In genomic region chr1:226983247-226983997, GRCh38 we compare ENCODE assay signal across 26 cellular contexts. TPM values are rescaled to one million over a fixed set of nuclear protein-coding genes. Genes with fewer than 3 reads are reported as not detected.
DNase-seq lines count a peak whose midpoint lies in the region; ATAC-seq and TF ChIP-seq lines count a peak whose summit lies in the region.
"Had no signal": no experiment of that assay in that cellular context is flagged by ENCODE, and none has a peak within 500 bp of the region (broad histone marks: within the 10 kb centered on the region; RNA-seq: fewer than 3 reads in every experiment).

No MANE protein-coding gene starts in this region.

- WGBS in esophagus muscularis mucosa, result 94% methylated on average over 13 of the region's 18 CpGs

- no peak overlapping the region for H3K4me2 ChIP-seq in BLaER1
- H3K4me2 ChIP-seq: KMS-11 had no signal

- POLR2A ChIA-PET in Caco-2 (lab: Charles Lee), result no interaction called here
- POLR2A ChIA-PET in activated CD4-positive, alpha-beta memory T cell treated with anti-CD3 and anti-CD28 coated beads for 36 hours (lab: Charles Lee), result no interaction called here

- no peak for TF ChIP-seq CTCF in Caco-2 (IDR thresholded peaks at IDR 0.05; ENCODE audit: insufficient read depth in 1 of 2, low read depth in 1 of 2, low read length in 1 of 2, severe bottlenecking in 1 of 2, unreplicated experiment in 1 of 2)
- TF ChIP-seq CTCF in esophagus muscularis mucosa (IDR thresholded peaks at IDR 0.05), result no peak
- no peak for TF ChIP-seq CTCF in gastrocnemius medialis (IDR thresholded peaks at IDR 0.05 in 4 of 5, conservative IDR thresholded peaks at IDR 0.05 in 1 of 5)
- TF ChIP-seq CTCF in GM13977 (IDR thresholded peaks at IDR 0.05; ENCODE audit: extremely low read depth, insufficient read depth, missing control alignments), result no peak

- H3K4me1 ChIP-seq in BLaER1, result peaks cover 6% of the 10 kb centered on the region
- H3K4me1 ChIP-seq in Caco-2, result no peaks in the 10 kb centered on the region
- peaks cover 25 to 68% (median 44%) of the 10 kb centered on the region in 4 donors for H3K4me1 ChIP-seq in esophagus muscularis mucosa
- peaks cover 81 to 87% of the 10 kb centered on the region in 2 donors for H3K4me1 ChIP-seq in gastrocnemius medialis
- H3K4me1 ChIP-seq: ascending aorta, foreskin keratinocyte, uterus had no signal

- peaks cover 18% of the 10 kb centered on the region; the same call in 1 of the 2 replicates for H4K20me1 ChIP-seq in BLaER1

- DNase-seq in Caco-2, result no peak
- no peak for DNase-seq in esophagus muscularis mucosa (ENCODE audit: extremely low spot score)
- DNase-seq in gastrocnemius medialis, result peak; percentile 15 to 41
- no peak for DNase-seq in GM13977 (ENCODE audit: low spot score)
- no peak for DNase-seq in activated CD4-positive, alpha-beta memory T cell treated with anti-CD3 and anti-CD28 coated beads for 36 hours
- no peak for DNase-seq in activated T-helper 2 cell treated with anti-CD3 and anti-CD28 coated beads, Interferon-gamma antibody, Interleukin-2, Interleukin-4, amounts not matched to agents 10 μg/mL and 5 μg/mL and 100 μg/mL, durations not matched to agents 14 hours and 24 hours and 36 hours (ENCODE audit: low spot score)
- DNase-seq: activated CD4-positive, alpha-beta T cell treated with anti-CD3 and anti-CD28 coated beads, Interleukin-2, amount 50 U/mL, for 48 hours; activated T-cell treated with anti-CD3 and anti-CD28 coated beads, Interleukin-2, amount 50 U/mL, for 48 hours; CD4-positive, alpha-beta T cell; DMS153; effector CD8-positive, alpha-beta T cell; erythroblast; foreskin keratinocyte; NCI-H526; occipital lobe; retina; stimulated activated CD4-positive, alpha-beta T cell treated with anti-CD3 and anti-CD28 coated beads, Interleukin-12 subunit alpha, Interleukin-12 subunit beta, amount 100 ng/mL, for 4 hours; stimulated activated CD4-positive, alpha-beta T cell treated with anti-CD3 and anti-CD28 coated beads, Interleukin-4, amount 100 ng/mL, for 4 hours; T-helper 2 cell; uterus had no signal

- H3K27me3 Mint-ChIP-seq in Caco-2 (ENCODE audit: insufficient read depth, unreplicated experiment), result no peaks in the 10 kb centered on the region
- H3K27me3 Mint-ChIP-seq in activated CD4-positive, alpha-beta memory T cell treated with anti-CD3 and anti-CD28 coated beads for 36 hours, result no peaks in the 10 kb centered on the region
- no peaks in the 10 kb centered on the region for H3K27me3 Mint-ChIP-seq in activated T-helper 2 cell treated with anti-CD3 and anti-CD28 coated beads, Interferon-gamma antibody, Interleukin-2, Interleukin-4, amounts not matched to agents 10 μg/mL and 5 μg/mL and 100 μg/mL, durations not matched to agents 14 hours and 24 hours and 36 hours (ENCODE audit: low read depth)
- H3K27me3 Mint-ChIP-seq: CD4-positive, alpha-beta T cell; central memory CD8-positive, alpha-beta T cell had no signal

- CTCF ChIA-PET in Caco-2 (lab: Charles Lee), result no interaction called here
- CTCF ChIA-PET in activated CD4-positive, alpha-beta memory T cell treated with anti-CD3 and anti-CD28 coated beads for 36 hours (lab: Charles Lee), result no interaction called here

- no peak for TF ChIP-seq EP300 in esophagus muscularis mucosa (IDR thresholded peaks at IDR 0.05)

- H3K27ac Mint-ChIP-seq in Caco-2 (ENCODE audit: unreplicated experiment), result peak overlapping the region; percentile 45
- H3K27ac Mint-ChIP-seq in activated CD4-positive, alpha-beta memory T cell treated with anti-CD3 and anti-CD28 coated beads for 36 hours, result no peak overlapping the region
- no peak overlapping the region for H3K27ac Mint-ChIP-seq in activated T-helper 2 cell treated with anti-CD3 and anti-CD28 coated beads, Interferon-gamma antibody, Interleukin-2, Interleukin-4, amounts not matched to agents 10 μg/mL and 5 μg/mL and 100 μg/mL, durations not matched to agents 14 hours and 24 hours and 36 hours
- H3K27ac Mint-ChIP-seq: CD4-positive, alpha-beta T cell had no signal

- H3K27ac ChIP-seq in BLaER1 (peak overlapping the region; percentile 13; the same call in 1 of the 2 replicates), esophagus muscularis mucosa (replicated peaks in 1 of 4) (peak overlapping the region in 3 of 4 donors; percentile 20 to 81 (median 52)), gastrocnemius medialis (peak overlapping the region; percentile 89 to 99 (median 99))
- H3K27ac ChIP-seq: ascending aorta, foreskin keratinocyte, KMS-11, VCaP had no signal

- in situ Hi-C loops in gastrocnemius medialis (cut with MboI; ENCODE audit: low sequenced_read_pairs in 4 of 4), result no loop called here
- in situ Hi-C loops in GM13977 (cut with MboI; ENCODE audit: low pct_unique_long_range_greater_than_20kb, low sequenced_read_pairs, unreplicated experiment), result no loop called here

- H3K4me1 Mint-ChIP-seq in Caco-2 (ENCODE audit: low read depth, unreplicated experiment), result no peaks in the 10 kb centered on the region
- H3K4me1 Mint-ChIP-seq in activated CD4-positive, alpha-beta memory T cell treated with anti-CD3 and anti-CD28 coated beads for 36 hours (ENCODE audit: low read depth), result no peaks in the 10 kb centered on the region
- H3K4me1 Mint-ChIP-seq in activated T-helper 2 cell treated with anti-CD3 and anti-CD28 coated beads, Interferon-gamma antibody, Interleukin-2, Interleukin-4, amounts not matched to agents 10 μg/mL and 5 μg/mL and 100 μg/mL, durations not matched to agents 14 hours and 24 hours and 36 hours (ENCODE audit: low read depth), result no peaks in the 10 kb centered on the region
- H3K4me1 Mint-ChIP-seq: central memory CD8-positive, alpha-beta T cell had no signal

- no peak for ATAC-seq in gastrocnemius medialis
- ATAC-seq: activated naive CD4-positive, alpha-beta T cell treated with anti-CD3 and anti-CD28 coated beads, Interleukin-2, amount 50 U/mL, for 72 hours; foreskin keratinocyte had no signal

- no peaks in the 10 kb centered on the region for H3K9me3 ChIP-seq in BLaER1
- H3K9me3 ChIP-seq in Caco-2, result no peaks in the 10 kb centered on the region
- no peaks in the 10 kb centered on the region for H3K9me3 ChIP-seq in esophagus muscularis mucosa
- H3K9me3 ChIP-seq in gastrocnemius medialis, result no peaks in the 10 kb centered on the region
- H3K9me3 ChIP-seq: ascending aorta, uterus had no signal

- H3K36me3 Mint-ChIP-seq in Caco-2 (ENCODE audit: insufficient read depth, unreplicated experiment), result peaks cover 63% of the 10 kb centered on the region
- H3K36me3 Mint-ChIP-seq in activated CD4-positive, alpha-beta memory T cell treated with anti-CD3 and anti-CD28 coated beads for 36 hours, result peaks cover 14% of the 10 kb centered on the region
- peaks cover 9% of the 10 kb centered on the region for H3K36me3 Mint-ChIP-seq in activated T-helper 2 cell treated with anti-CD3 and anti-CD28 coated beads, Interferon-gamma antibody, Interleukin-2, Interleukin-4, amounts not matched to agents 10 μg/mL and 5 μg/mL and 100 μg/mL, durations not matched to agents 14 hours and 24 hours and 36 hours (ENCODE audit: low read depth)

- TF ChIP-seq POLR2A in esophagus muscularis mucosa (IDR thresholded peaks at IDR 0.05; ENCODE audit: low read depth) (no peak), gastrocnemius medialis (IDR thresholded peaks at IDR 0.05) (no peak)

- BruUV-seq in Caco-2 (replicated peaks; lab: Mats Ljungman, UMichigan), result no TSS peak

- H3K27me3 ChIP-seq in BLaER1 (no peaks in the 10 kb centered on the region), Caco-2 (replicated peaks; ENCODE audit: control insufficient read depth, insufficient read depth, low read length) (no peaks in the 10 kb centered on the region), esophagus muscularis mucosa (no peaks in the 10 kb centered on the region), gastrocnemius medialis (no peaks in the 10 kb centered on the region)
- H3K27me3 ChIP-seq: ascending aorta, foreskin keratinocyte, uterus had no signal

- H3K4me3 Mint-ChIP-seq in Caco-2 (ENCODE audit: unreplicated experiment), result no peak overlapping the region
- H3K4me3 Mint-ChIP-seq in activated CD4-positive, alpha-beta memory T cell treated with anti-CD3 and anti-CD28 coated beads for 36 hours, result no peak overlapping the region
- no peak overlapping the region for H3K4me3 Mint-ChIP-seq in activated T-helper 2 cell treated with anti-CD3 and anti-CD28 coated beads, Interferon-gamma antibody, Interleukin-2, Interleukin-4, amounts not matched to agents 10 μg/mL and 5 μg/mL and 100 μg/mL, durations not matched to agents 14 hours and 24 hours and 36 hours (ENCODE audit: low read depth)
- H3K4me3 Mint-ChIP-seq: central memory CD8-positive, alpha-beta T cell had no signal

- no peaks in the 10 kb centered on the region for H3K9me3 Mint-ChIP-seq in Caco-2 (ENCODE audit: unreplicated experiment)
- H3K9me3 Mint-ChIP-seq in activated CD4-positive, alpha-beta memory T cell treated with anti-CD3 and anti-CD28 coated beads for 36 hours, result no peaks in the 10 kb centered on the region
- H3K9me3 Mint-ChIP-seq in activated T-helper 2 cell treated with anti-CD3 and anti-CD28 coated beads, Interferon-gamma antibody, Interleukin-2, Interleukin-4, amounts not matched to agents 10 μg/mL and 5 μg/mL and 100 μg/mL, durations not matched to agents 14 hours and 24 hours and 36 hours, result no peaks in the 10 kb centered on the region
- H3K9me3 Mint-ChIP-seq: activated naive CD4-positive, alpha-beta T cell treated with anti-CD3 and anti-CD28 coated beads, Interleukin-2, amount 50 U/mL, for 72 hours; CD4-positive, alpha-beta T cell; central memory CD8-positive, alpha-beta T cell had no signal

- no peak overlapping the region for H3K4me3 ChIP-seq in BLaER1
- H3K4me3 ChIP-seq in Caco-2 (ENCODE audit: low read depth, low read length), result no peak overlapping the region
- H3K4me3 ChIP-seq in esophagus muscularis mucosa, result no peak overlapping the region
- no peak overlapping the region for H3K4me3 ChIP-seq in gastrocnemius medialis
- H3K4me3 ChIP-seq: ascending aorta, uterus had no signal

- intact Hi-C loops in Caco-2 (cut with micrococcal nuclease; ENCODE audit: unreplicated experiment), result no loop called here
- intact Hi-C loops in esophagus muscularis mucosa (cut with DNase I), result no loop called here
- intact Hi-C loops in gastrocnemius medialis (cut with DNase I; ENCODE audit: low total_unique reads), result loop anchor here (10.0 kb wide), 1 partner anchor 331 kb away; the partner anchor contains the start of gene CDC42BPA
- intact Hi-C loops in activated CD4-positive, alpha-beta memory T cell treated with anti-CD3 and anti-CD28 coated beads for 36 hours (cut with micrococcal nuclease), result no loop called here
- intact Hi-C loops in activated T-helper 2 cell treated with anti-CD3 and anti-CD28 coated beads, Interferon-gamma antibody, Interleukin-2, Interleukin-4, amounts not matched to agents 10 μg/mL and 5 μg/mL and 100 μg/mL, durations not matched to agents 14 hours and 24 hours and 36 hours (cut with micrococcal nuclease), result no loop called here

- H3K9ac ChIP-seq in BLaER1, result no peak overlapping the region
- H3K9ac ChIP-seq: KMS-11 had no signal

- H3K36me3 ChIP-seq in BLaER1 (peaks cover 100% of the 10 kb centered on the region), Caco-2 (ENCODE audit: control insufficient read depth, insufficient read depth, low read length) (peaks cover 2% of the 10 kb centered on the region), esophagus muscularis mucosa (peaks cover 25 to 96% (median 82%) of the 10 kb centered on the region in 4 donors), gastrocnemius medialis (peaks cover 0 to 66% of the 10 kb centered on the region in 2 donors)
- H3K36me3 ChIP-seq: uterus had no signal

RNA-seq across cellular contexts. Expression of gene COQ8A, which starts 43.3 kb away (rescaled TPM):
- total RNA-seq in Caco-2 (2022) (50.0 and 57.2 TPM in 2 replicates), esophagus muscularis mucosa (100 to 1,000 TPM in 1 of 4 donors, 10 to 100 TPM in 3; 73.1 to 118 (median 80.9) TPM), gastrocnemius medialis (1,000 to 10,000 TPM in 3 of 4 donors, 100 to 1,000 TPM in 1; 950 to 2,403 (median 1,384) TPM)
- total RNA-seq in activated CD4-positive, alpha-beta memory T cell treated with anti-CD3 and anti-CD28 coated beads for 36 hours, result 10 to 100 TPM; 19.8 to 22.2 TPM
- 28.0 and 30.4 TPM in 2 replicates for total RNA-seq in activated T-helper 2 cell treated with anti-CD3 and anti-CD28 coated beads, Interferon-gamma antibody, Interleukin-2, Interleukin-4, amounts not matched to agents 10 μg/mL and 5 μg/mL and 100 μg/mL, durations not matched to agents 14 hours and 24 hours and 36 hours

Comparison
In these comparisons a context has a peak if more than half of its experiments do, and no peak if none do; other contexts are left out.
1. H3K27ac ChIP-seq: peak in every context shown above with its lines; median percentile 99 in gastrocnemius medialis; 52 in esophagus muscularis mucosa; 13 in BLaER1.
2. DNase-seq: peak in gastrocnemius medialis (2 of 2); none in Caco-2 (0 of 2), esophagus muscularis mucosa (single experiment), GM13977 (single experiment), activated CD4-positive, alpha-beta memory T cell treated with anti-CD3 and anti-CD28 coated beads for 36 hours (single experiment) and activated T-helper 2 cell treated with anti-CD3 and anti-CD28 coated beads, Interferon-gamma antibody, Interleukin-2, Interleukin-4, amounts not matched to agents 10 μg/mL and 5 μg/mL and 100 μg/mL, durations not matched to agents 14 hours and 24 hours and 36 hours (single experiment).
3. RNA of gene COQ8A, which starts 43.3 kb away (total RNA-seq): 950 to 2,403 TPM in gastrocnemius medialis; 73.1 to 118 TPM in esophagus muscularis mucosa, 50.0 to 57.2 TPM in Caco-2, 28.0 to 30.4 TPM in activated T-helper 2 cell treated with anti-CD3 and anti-CD28 coated beads, Interferon-gamma antibody, Interleukin-2, Interleukin-4, amounts not matched to agents 10 μg/mL and 5 μg/mL and 100 μg/mL, durations not matched to agents 14 hours and 24 hours and 36 hours and 19.8 to 22.2 TPM in activated CD4-positive, alpha-beta memory T cell treated with anti-CD3 and anti-CD28 coated beads for 36 hours; every median in the first group is over 4 times any median in the second.